Comparison of ENCODE assay signal across 20 cellular contexts in the genomic region with DNA sequence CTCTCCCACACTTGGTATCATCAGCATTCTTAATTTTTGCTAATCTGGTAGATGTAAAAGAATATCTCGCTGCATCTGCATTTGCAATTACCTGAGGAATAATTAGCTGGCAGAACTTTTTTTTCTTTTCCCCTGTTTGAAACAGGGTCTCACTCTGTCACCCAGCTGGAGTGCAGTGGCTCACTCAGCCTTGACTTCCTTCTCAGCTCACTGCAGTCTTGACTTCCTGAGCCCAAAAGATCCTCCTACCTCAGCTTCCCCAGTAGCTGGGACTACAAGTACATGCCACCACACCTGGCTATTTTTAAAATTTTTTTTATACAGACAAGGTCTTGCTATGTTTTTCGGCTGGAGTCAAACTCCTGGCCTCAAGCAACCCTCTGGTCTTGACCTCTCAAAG. TPM values are rescaled to one million over a fixed set of nuclear protein-coding genes. Genes with fewer than 3 reads are reported as not detected.
"Had no signal": no experiment of that assay in that cellular context is flagged by ENCODE, and none has a peak within 500 bp of the region (broad histone marks: within the 10 kb centered on the region; RNA-seq: fewer than 3 reads in every experiment).

No MANE protein-coding gene starts in this region.

- DNase-seq: effector memory CD4-positive, alpha-beta T cell; gastrocnemius medialis; glutamatergic neuron; islet precursor cell; mammary epithelial cell; mucosa of descending colon; natural killer cell; ovary; right cardiac atrium; stimulated activated CD4-positive, alpha-beta T cell treated with anti-CD3 and anti-CD28 coated beads, Interleukin-2, amount 100 ng/mL, for 48 hours; stimulated activated CD8-positive, alpha-beta memory T cell treated with anti-CD3 and anti-CD28 coated beads, Interleukin-4, amount 100 ng/mL, for 48 hours; stimulated activated naive CD8-positive, alpha-beta T cell treated with anti-CD3 and anti-CD28 coated beads, Interleukin-15, amount 100 ng/mL, for 72 hours; testis had no signal

- H3K27ac ChIP-seq: epithelial cell of prostate, esophagus muscularis mucosa, gastrocnemius medialis, ovary, testis, tibial nerve had no signal

- ATAC-seq: gastrocnemius medialis; left lobe of liver; mucosa of descending colon; natural killer cell; right cardiac atrium; stimulated activated effector memory CD8-positive, alpha-beta T cell treated with anti-CD3 and anti-CD28 coated beads, Interleukin-12 subunit alpha, Interleukin-12 subunit beta, amount 100 ng/mL, for 72 hours; stimulated activated naive CD8-positive, alpha-beta T cell treated with anti-CD3 and anti-CD28 coated beads, Interleukin-15, amount 100 ng/mL, for 72 hours had no signal

- H3K4me2 ChIP-seq: smooth muscle cell had no signal

- H3K4me3 Mint-ChIP-seq: natural killer cell; neural crest cell; stimulated activated effector memory CD8-positive, alpha-beta T cell treated with anti-CD3 and anti-CD28 coated beads, Interleukin-12 subunit alpha, Interleukin-12 subunit beta, amount 100 ng/mL, for 72 hours; stimulated activated naive CD8-positive, alpha-beta T cell treated with anti-CD3 and anti-CD28 coated beads, Interleukin-15, amount 100 ng/mL, for 72 hours had no signal

- H3K27ac Mint-ChIP-seq: natural killer cell; stimulated activated effector memory CD8-positive, alpha-beta T cell treated with anti-CD3 and anti-CD28 coated beads, Interleukin-12 subunit alpha, Interleukin-12 subunit beta, amount 100 ng/mL, for 72 hours; stimulated activated naive CD8-positive, alpha-beta T cell treated with anti-CD3 and anti-CD28 coated beads, Interleukin-15, amount 100 ng/mL, for 72 hours had no signal

- H3K27me3 ChIP-seq: esophagus muscularis mucosa, gastrocnemius medialis, ovary, testis, tibial nerve had no signal

- H3K9me3 Mint-ChIP-seq: natural killer cell; neural crest cell; stimulated activated effector memory CD8-positive, alpha-beta T cell treated with anti-CD3 and anti-CD28 coated beads, Interleukin-12 subunit alpha, Interleukin-12 subunit beta, amount 100 ng/mL, for 72 hours; stimulated activated naive CD8-positive, alpha-beta T cell treated with anti-CD3 and anti-CD28 coated beads, Interleukin-15, amount 100 ng/mL, for 72 hours had no signal

- H3K36me3 Mint-ChIP-seq: natural killer cell; stimulated activated effector memory CD8-positive, alpha-beta T cell treated with anti-CD3 and anti-CD28 coated beads, Interleukin-12 subunit alpha, Interleukin-12 subunit beta, amount 100 ng/mL, for 72 hours had no signal

- H3K9me3 ChIP-seq: esophagus muscularis mucosa, gastrocnemius medialis, mucosa of descending colon, ovary, testis, tibial nerve had no signal

- H3K27me3 Mint-ChIP-seq: stimulated activated naive CD8-positive, alpha-beta T cell treated with anti-CD3 and anti-CD28 coated beads, Interleukin-15, amount 100 ng/mL, for 72 hours had no signal

- H3K4me1 Mint-ChIP-seq: natural killer cell; neural crest cell; stimulated activated effector memory CD8-positive, alpha-beta T cell treated with anti-CD3 and anti-CD28 coated beads, Interleukin-12 subunit alpha, Interleukin-12 subunit beta, amount 100 ng/mL, for 72 hours; stimulated activated naive CD8-positive, alpha-beta T cell treated with anti-CD3 and anti-CD28 coated beads, Interleukin-15, amount 100 ng/mL, for 72 hours had no signal

- H3K4me3 ChIP-seq: esophagus muscularis mucosa, gastrocnemius medialis, mucosa of descending colon, ovary, smooth muscle cell, testis, tibial nerve had no signal

- H3K36me3 ChIP-seq: esophagus muscularis mucosa, gastrocnemius medialis, ovary, tibial nerve had no signal

RNA-seq across cellular contexts. Expression of gene ENAH, which starts 35.4 kb away (rescaled TPM):
- total RNA-seq: natural killer cell had no signal
